ENCODE assay signal across 15 cellular contexts in genomic region chr9:91067306-91067860, GRCh38.
DNase-seq lines count a peak whose midpoint lies in the region; ATAC-seq and TF ChIP-seq lines count a peak whose summit lies in the region.
"Had no signal": no experiment of that assay in that cellular context is flagged by ENCODE, and none has a peak within 500 bp of the region (broad histone marks: within the 10 kb centered on the region; RNA-seq: fewer than 3 reads in every experiment).

No MANE protein-coding gene starts in this region.

- H3K4me1 Mint-ChIP-seq in activated CD8-positive, alpha-beta memory T cell treated with anti-CD3 and anti-CD28 coated beads, Interleukin-2, amount 10 ng/mL, durations not matched to agents 7 days and 5 days = peaks cover 20% of the 10 kb centered on the region

- no peak overlapping the region for H3K4me3 Mint-ChIP-seq in activated CD8-positive, alpha-beta memory T cell treated with anti-CD3 and anti-CD28 coated beads, Interleukin-2, amount 10 ng/mL, durations not matched to agents 7 days and 5 days
- H3K4me3 Mint-ChIP-seq: CD4-positive, alpha-beta memory T cell had no signal

- ATAC-seq in activated CD8-positive, alpha-beta memory T cell treated with anti-CD3 and anti-CD28 coated beads, Interleukin-2, amount 10 ng/mL, durations not matched to agents 7 days and 5 days = no peak
- ATAC-seq in HG02571 (IDR thresholded peaks at IDR 0.05; ENCODE audit: unreplicated experiment) = no peak

- DNase-seq in activated CD8-positive, alpha-beta memory T cell treated with anti-CD3 and anti-CD28 coated beads, Interleukin-2, amount 10 ng/mL, durations not matched to agents 7 days and 5 days = peak; percentile 16
- DNase-seq in activated CD8-positive, alpha-beta memory T cell treated with anti-CD3 and anti-CD28 coated beads, Interleukin-2, amount 50 U/mL, for 4 hours = no peak
- DNase-seq in coronary artery (ENCODE audit: low spot score) = peak; percentile 29
- peak; percentile 30 for DNase-seq in islet precursor cell
- peak; percentile 20 for DNase-seq in ureter (ENCODE audit: low spot score)
- no peak for DNase-seq in NCI-H1105 (lab: John Stamatoyannopoulos, UW)
- DNase-seq: C1 segment of cervical spinal cord; Calu3; CD4-positive, alpha-beta memory T cell; COR-L47; DMS53; DND-41; GOT3; HCEC 1CT had no signal

- H3K9me3 Mint-ChIP-seq in activated CD8-positive, alpha-beta memory T cell treated with anti-CD3 and anti-CD28 coated beads, Interleukin-2, amount 10 ng/mL, durations not matched to agents 7 days and 5 days (ENCODE audit: low read depth) = no peaks in the 10 kb centered on the region

- no peak overlapping the region for H3K27ac Mint-ChIP-seq in activated CD8-positive, alpha-beta memory T cell treated with anti-CD3 and anti-CD28 coated beads, Interleukin-2, amount 10 ng/mL, durations not matched to agents 7 days and 5 days
- H3K27ac Mint-ChIP-seq: CD4-positive, alpha-beta memory T cell had no signal

- H3K36me3 Mint-ChIP-seq in activated CD8-positive, alpha-beta memory T cell treated with anti-CD3 and anti-CD28 coated beads, Interleukin-2, amount 10 ng/mL, durations not matched to agents 7 days and 5 days = peaks cover 25% of the 10 kb centered on the region
- H3K36me3 Mint-ChIP-seq: CD4-positive, alpha-beta memory T cell had no signal

- CTCF ChIA-PET in activated CD8-positive, alpha-beta memory T cell treated with anti-CD3 and anti-CD28 coated beads, Interleukin-2, amount 10 ng/mL, durations not matched to agents 7 days and 5 days (lab: Charles Lee) = interaction anchor here (1.1 to 1.5 kb wide), 4 partner anchors 18 to 358 kb away, joined by 3 read pairs; no protein-coding TSS in a partner anchor

- TF ChIP-seq CTCF in coronary artery (IDR thresholded peaks at IDR 0.05) = no peak

- H3K4me3 ChIP-seq in coronary artery = no peak overlapping the region

- no peaks in the 10 kb centered on the region for H3K27me3 Mint-ChIP-seq in activated CD8-positive, alpha-beta memory T cell treated with anti-CD3 and anti-CD28 coated beads, Interleukin-2, amount 10 ng/mL, durations not matched to agents 7 days and 5 days

- no peak overlapping the region for H3K27ac ChIP-seq in coronary artery

Comparison
In these comparisons a context has a peak if more than half of its experiments do, and no peak if none do; other contexts are left out.
1. DNase-seq: peak in activated CD8-positive, alpha-beta memory T cell treated with anti-CD3 and anti-CD28 coated beads, Interleukin-2, amount 10 ng/mL, durations not matched to agents 7 days and 5 days (single experiment), coronary artery (single experiment), islet precursor cell (single experiment) and ureter (single experiment); none in activated CD8-positive, alpha-beta memory T cell treated with anti-CD3 and anti-CD28 coated beads, Interleukin-2, amount 50 U/mL, for 4 hours (single experiment) and NCI-H1105 (single experiment).